In genomic region chr4:184817494-184818215, GRCh38 we compare ENCODE assay signal across 11 cellular contexts. TPM values are rescaled to one million over a fixed set of nuclear protein-coding genes. Genes with fewer than 3 reads are reported as not detected.
DNase-seq lines count a peak whose midpoint lies in the region; ATAC-seq and TF ChIP-seq lines count a peak whose summit lies in the region.
"Had no signal": no experiment of that assay in that cellular context is flagged by ENCODE, and none has a peak within 500 bp of the region (broad histone marks: within the 10 kb centered on the region; RNA-seq: fewer than 3 reads in every experiment).

No MANE protein-coding gene starts in this region.

- in situ Hi-C loops in gastrocnemius medialis (cut with MboI; ENCODE audit: low sequenced_read_pairs in 4 of 4), result loop anchor here in 1 of 4 donors (10.0 to 25.0 kb wide), 2 partner anchors 63 to 770 kb away; no protein-coding TSS in a partner anchor

- no peak for DNase-seq in activated B cell treated with CpG ODN at 0.5 μM for 24 hours
- peak in 1 of 2 donors; percentile 76 for DNase-seq in gastrocnemius medialis
- no peak for DNase-seq in activated CD4-positive, alpha-beta T cell treated with anti-CD3 and anti-CD28 coated beads, Interleukin-2, amount 50 U/mL, for 4 hours
- DNase-seq in activated T-helper 2 cell treated with anti-CD3 and anti-CD28 coated beads, Interferon-gamma antibody, Interleukin-2, Interleukin-4, amounts not matched to agents 10 μg/mL and 5 μg/mL and 100 μg/mL, durations not matched to agents 14 hours and 24 hours and 36 hours (ENCODE audit: low spot score), result no peak
- DNase-seq: amygdala, NCI-H1092 had no signal

- H3K27me3 ChIP-seq in gastrocnemius medialis, result no peaks in the 10 kb centered on the region

- H3K4me3 Mint-ChIP-seq in activated B cell treated with CpG ODN at 0.5 μM for 24 hours, result peak overlapping the region; percentile 25
- no peak overlapping the region for H3K4me3 Mint-ChIP-seq in activated T-helper 2 cell treated with anti-CD3 and anti-CD28 coated beads, Interferon-gamma antibody, Interleukin-2, Interleukin-4, amounts not matched to agents 10 μg/mL and 5 μg/mL and 100 μg/mL, durations not matched to agents 14 hours and 24 hours and 36 hours (ENCODE audit: low read depth)
- H3K4me3 Mint-ChIP-seq: GM23338, mesothelial cell of epicardium had no signal

- peak overlapping the region; percentile 97 to 100 (median 98) for H3K27ac ChIP-seq in gastrocnemius medialis

- no peaks in the 10 kb centered on the region for H3K9me3 Mint-ChIP-seq in activated B cell treated with CpG ODN at 0.5 μM for 24 hours
- no peaks in the 10 kb centered on the region for H3K9me3 Mint-ChIP-seq in activated T-helper 2 cell treated with anti-CD3 and anti-CD28 coated beads, Interferon-gamma antibody, Interleukin-2, Interleukin-4, amounts not matched to agents 10 μg/mL and 5 μg/mL and 100 μg/mL, durations not matched to agents 14 hours and 24 hours and 36 hours
- H3K9me3 Mint-ChIP-seq: GM23338, mesothelial cell of epicardium had no signal

- peaks cover 78 to 87% of the 10 kb centered on the region in 2 donors for H3K4me1 ChIP-seq in gastrocnemius medialis

- no peaks in the 10 kb centered on the region for H3K27me3 Mint-ChIP-seq in activated B cell treated with CpG ODN at 0.5 μM for 24 hours
- no peaks in the 10 kb centered on the region for H3K27me3 Mint-ChIP-seq in activated T-helper 2 cell treated with anti-CD3 and anti-CD28 coated beads, Interferon-gamma antibody, Interleukin-2, Interleukin-4, amounts not matched to agents 10 μg/mL and 5 μg/mL and 100 μg/mL, durations not matched to agents 14 hours and 24 hours and 36 hours (ENCODE audit: low read depth)

- POLR2A ChIA-PET in activated B cell treated with CpG ODN at 0.5 μM for 24 hours (lab: Charles Lee), result interaction anchor here (0.6 kb wide), 1 partner anchor 33 kb away, joined by 3 read pairs; no protein-coding TSS in a partner anchor

- peak in 1 of 2 donors; percentile 37 for TF ChIP-seq POLR2A in gastrocnemius medialis (IDR thresholded peaks at IDR 0.05)

- peak overlapping the region in 2 of 4 donors; percentile 2 to 13 for H3K4me3 ChIP-seq in gastrocnemius medialis
- H3K4me3 ChIP-seq: GM23338 had no signal

- H3K4me1 Mint-ChIP-seq in activated B cell treated with CpG ODN at 0.5 μM for 24 hours, result peaks cover 80% of the 10 kb centered on the region
- H3K4me1 Mint-ChIP-seq in activated T-helper 2 cell treated with anti-CD3 and anti-CD28 coated beads, Interferon-gamma antibody, Interleukin-2, Interleukin-4, amounts not matched to agents 10 μg/mL and 5 μg/mL and 100 μg/mL, durations not matched to agents 14 hours and 24 hours and 36 hours (ENCODE audit: low read depth), result peaks cover 50% of the 10 kb centered on the region

- H3K36me3 ChIP-seq in gastrocnemius medialis, result no peaks in the 10 kb centered on the region

- intact Hi-C loops in activated B cell treated with CpG ODN at 0.5 μM for 24 hours (cut with micrococcal nuclease) (loop anchor here (1.0 to 10.0 kb wide), 6 partner anchors 8 to 555 kb away; partner anchors contain the start of gene ACSL1), gastrocnemius medialis (cut with DNase I; ENCODE audit: low total_unique reads) (loop anchor here (5.0 to 10.0 kb wide), 4 partner anchors 325 to 757 kb away; partner anchors contain the start of gene SLC25A4)
- intact Hi-C loops in activated T-helper 2 cell treated with anti-CD3 and anti-CD28 coated beads, Interferon-gamma antibody, Interleukin-2, Interleukin-4, amounts not matched to agents 10 μg/mL and 5 μg/mL and 100 μg/mL, durations not matched to agents 14 hours and 24 hours and 36 hours (cut with micrococcal nuclease), result no loop called here

- H3K36me3 Mint-ChIP-seq in activated B cell treated with CpG ODN at 0.5 μM for 24 hours (ENCODE audit: low read depth), result peaks cover 10% of the 10 kb centered on the region
- H3K36me3 Mint-ChIP-seq in activated T-helper 2 cell treated with anti-CD3 and anti-CD28 coated beads, Interferon-gamma antibody, Interleukin-2, Interleukin-4, amounts not matched to agents 10 μg/mL and 5 μg/mL and 100 μg/mL, durations not matched to agents 14 hours and 24 hours and 36 hours (ENCODE audit: low read depth), result peaks cover 13% of the 10 kb centered on the region
- H3K36me3 Mint-ChIP-seq: mesothelial cell of epicardium had no signal

- H3K9me3 ChIP-seq in gastrocnemius medialis, result no peaks in the 10 kb centered on the region

- CTCF ChIA-PET in activated B cell treated with CpG ODN at 0.5 μM for 24 hours (lab: Charles Lee), result no interaction called here

- peak; percentile 7 for ATAC-seq in GM18519 (IDR thresholded peaks at IDR 0.05; ENCODE audit: low FRiP score, unreplicated experiment)
- peak; percentile 1 for ATAC-seq in GM21737 (IDR thresholded peaks at IDR 0.05; ENCODE audit: unreplicated experiment)
- ATAC-seq in activated B cell treated with CpG ODN at 0.5 μM for 24 hours (ENCODE audit: low read depth), result no peak
- ATAC-seq in gastrocnemius medialis, result no peak
- no peak for ATAC-seq in HG02840 (IDR thresholded peaks at IDR 0.05; ENCODE audit: low FRiP score, unreplicated experiment)
- ATAC-seq: GM23338 had no signal

- no peak overlapping the region for H3K27ac Mint-ChIP-seq in activated B cell treated with CpG ODN at 0.5 μM for 24 hours
- H3K27ac Mint-ChIP-seq in activated T-helper 2 cell treated with anti-CD3 and anti-CD28 coated beads, Interferon-gamma antibody, Interleukin-2, Interleukin-4, amounts not matched to agents 10 μg/mL and 5 μg/mL and 100 μg/mL, durations not matched to agents 14 hours and 24 hours and 36 hours, result no peak overlapping the region
- H3K27ac Mint-ChIP-seq: GM23338, mesothelial cell of epicardium had no signal

- TF ChIP-seq CTCF in activated B cell treated with CpG ODN at 0.5 μM for 24 hours (IDR thresholded peaks at IDR 0.05) (no peak), gastrocnemius medialis (IDR thresholded peaks at IDR 0.05 in 4 of 5, conservative IDR thresholded peaks at IDR 0.05 in 1 of 5) (no peak)

RNA-seq across cellular contexts. Expression of gene ACSL1, which starts 8.1 kb away (rescaled TPM):
- 46.3 and 47.0 TPM in 2 replicates for total RNA-seq in activated B cell treated with CpG ODN at 0.5 μM for 24 hours
- 1,000 to 10,000 TPM in 3 of 4 donors, 100 to 1,000 TPM in 1; 591 to 2,181 (median 1,316) TPM for total RNA-seq in gastrocnemius medialis
- 42.7 and 43.0 TPM in 2 replicates for total RNA-seq in activated T-helper 2 cell treated with anti-CD3 and anti-CD28 coated beads, Interferon-gamma antibody, Interleukin-2, Interleukin-4, amounts not matched to agents 10 μg/mL and 5 μg/mL and 100 μg/mL, durations not matched to agents 14 hours and 24 hours and 36 hours

Comparison
In these comparisons a context has a peak if more than half of its experiments do, and no peak if none do; other contexts are left out.
1. ATAC-seq: peak in GM18519 (single experiment) and GM21737 (single experiment); none in activated B cell treated with CpG ODN at 0.5 μM for 24 hours (single experiment), gastrocnemius medialis (0 of 2) and HG02840 (single experiment).
2. RNA of gene ACSL1, which starts 8.1 kb away (total RNA-seq): 591 to 2,181 TPM in gastrocnemius medialis; 46.3 to 47.0 TPM in activated B cell treated with CpG ODN at 0.5 μM for 24 hours and 42.7 to 43.0 TPM in activated T-helper 2 cell treated with anti-CD3 and anti-CD28 coated beads, Interferon-gamma antibody, Interleukin-2, Interleukin-4, amounts not matched to agents 10 μg/mL and 5 μg/mL and 100 μg/mL, durations not matched to agents 14 hours and 24 hours and 36 hours; every median in the first group is over 10 times any median in the second.